In genomic region chr6:85372188-85372914, GRCh38 we compare ENCODE assay signal across 16 cellular contexts.
A peak's percentile ranks its signal among the peaks of the same experiment; 100 is the strongest.
DNase-seq lines count a peak whose midpoint lies in the region; ATAC-seq, FAIRE-seq and TF ChIP-seq lines count a peak whose summit lies in the region.
"Had no signal": no experiment of that assay in that cellular context is flagged by ENCODE, and none has a peak within 500 bp of the region (broad histone marks: within the 10 kb centered on the region; RNA-seq: fewer than 3 reads in every experiment).

No MANE protein-coding gene starts in this region.

- ATAC-seq in A549 (0 out of 6 replicates have a peak, but pooled peaks of 1 of the 2 experiments have one; percentile 28), GM18868 (IDR thresholded peaks at IDR 0.05; ENCODE audit: unreplicated experiment) (peak; percentile 48), HG03521 (IDR thresholded peaks at IDR 0.05; ENCODE audit: unreplicated experiment) (no peak), HG02623 (IDR thresholded peaks at IDR 0.05; ENCODE audit: unreplicated experiment) (no peak)
- ATAC-seq: activated T-helper 17 cell treated with anti-CD3 and anti-CD28 coated beads, Interleukin-2, amount 50 U/mL, for 72 hours had no signal

- H3K9me3 ChIP-seq in A549, result no peaks in the 10 kb centered on the region
- H3K9me3 ChIP-seq: ovary had no signal

- TF ChIP-seq EP300 in A549 (IDR thresholded peaks at IDR 0.05), result no peak

- H3K9me3 Mint-ChIP-seq in progenitor cell of endocrine pancreas (ENCODE audit: low read depth), result peaks cover 3% of the 10 kb centered on the region
- H3K9me3 Mint-ChIP-seq: activated CD4-positive, alpha-beta T cell treated with anti-CD3 and anti-CD28 coated beads, Interleukin-2, amount 10 ng/mL, durations not matched to agents 7 days and 5 days; activated T-helper 17 cell treated with anti-CD3 and anti-CD28 coated beads, Interleukin-2, amount 50 U/mL, for 72 hours; immature natural killer cell had no signal

- H3K4me1 Mint-ChIP-seq in progenitor cell of endocrine pancreas (ENCODE audit: low read depth), result no peaks in the 10 kb centered on the region
- H3K4me1 Mint-ChIP-seq: activated T-helper 17 cell treated with anti-CD3 and anti-CD28 coated beads, Interleukin-2, amount 50 U/mL, for 72 hours; immature natural killer cell; mesothelial cell of epicardium had no signal

- H3K27me3 Mint-ChIP-seq in progenitor cell of endocrine pancreas, result no peaks in the 10 kb centered on the region
- H3K27me3 Mint-ChIP-seq: activated CD4-positive, alpha-beta T cell treated with anti-CD3 and anti-CD28 coated beads, Interleukin-2, amount 10 ng/mL, durations not matched to agents 7 days and 5 days had no signal

- TF ChIP-seq CTCF in A549 (IDR thresholded peaks at IDR 0.05) (no peak), fibroblast of the aortic adventitia (IDR thresholded peaks at IDR 0.05; ENCODE audit: insufficient read depth, low read length) (peak; percentile 35), progenitor cell of endocrine pancreas (IDR thresholded peaks at IDR 0.05; ENCODE audit: unreplicated experiment) (no peak)

- no peak overlapping the region for H3K4me3 Mint-ChIP-seq in progenitor cell of endocrine pancreas (ENCODE audit: low read depth)
- H3K4me3 Mint-ChIP-seq: activated CD4-positive, alpha-beta T cell treated with anti-CD3 and anti-CD28 coated beads, Interleukin-2, amount 10 ng/mL, durations not matched to agents 7 days and 5 days; activated T-helper 17 cell treated with anti-CD3 and anti-CD28 coated beads, Interleukin-2, amount 50 U/mL, for 72 hours; immature natural killer cell; mesothelial cell of epicardium had no signal

- H3K4me3 ChIP-seq in A549 (no peak overlapping the region), fibroblast of the aortic adventitia (ENCODE audit: low read depth, low read length) (no peak overlapping the region)
- H3K4me3 ChIP-seq: ovary had no signal

- 80% methylated on average over 9 of the region's 9 CpGs for WGBS in A549 (ENCODE audit: missing lambda C conversion rate)

- FAIRE-seq in A549 (lab: Jason Lieb, UNC), result no peak

- DNase-seq in A549 (ENCODE audit: low read depth in 1 of 2, low spot score in 1 of 2) (no peak), RPMI7951 (ENCODE audit: low read depth) (peak; percentile 56), fibroblast of the aortic adventitia (ENCODE audit: low read depth) (peak; percentile 54), progenitor cell of endocrine pancreas (ENCODE audit: low spot score, unreplicated experiment) (no peak), NCI-H1436 treated with DMSO at 0.1 percent for 48 hours (lab: John Stamatoyannopoulos, UW) (no peak)
- DNase-seq: activated CD4-positive, alpha-beta T cell treated with anti-CD3 and anti-CD28 coated beads, Interleukin-2, amount 10 ng/mL, durations not matched to agents 7 days and 5 days; DMS153; immature natural killer cell; NCI-H146; ovary had no signal

- H3K4me1 ChIP-seq in A549, result no peaks in the 10 kb centered on the region

- CTCF ChIA-PET in A549 (lab: Yijun Ruan, JAX), result interaction anchor here (0.8 to 1.0 kb wide), 2 partner anchors 12 to 18 kb away, joined by 3 read pairs; no protein-coding TSS in a partner anchor

- H3K4me2 ChIP-seq in A549, result no peak overlapping the region

- no peak overlapping the region for H3K27ac ChIP-seq in A549
- H3K27ac ChIP-seq: ovary, RWPE1 had no signal

- no peak; a peak in 1 of 5 replicates for TF ChIP-seq RAD21 in A549 (conservative IDR thresholded peaks at IDR 0.05 in 1 of 2, IDR thresholded peaks at IDR 0.05 in 1 of 2)

- H3K27ac Mint-ChIP-seq in progenitor cell of endocrine pancreas, result no peak overlapping the region
- H3K27ac Mint-ChIP-seq: activated CD4-positive, alpha-beta T cell treated with anti-CD3 and anti-CD28 coated beads, Interleukin-2, amount 10 ng/mL, durations not matched to agents 7 days and 5 days; activated T-helper 17 cell treated with anti-CD3 and anti-CD28 coated beads, Interleukin-2, amount 50 U/mL, for 72 hours; immature natural killer cell; mesothelial cell of epicardium had no signal

- H3K36me3 Mint-ChIP-seq in progenitor cell of endocrine pancreas (ENCODE audit: insufficient read depth), result no peaks in the 10 kb centered on the region
- H3K36me3 Mint-ChIP-seq: immature natural killer cell, mesothelial cell of epicardium had no signal

- TF ChIP-seq POLR2A in A549 (IDR thresholded peaks at IDR 0.05; ENCODE audit: low read length), result no peak

- POLR2A ChIA-PET in A549 (lab: Yijun Ruan, JAX), result no interaction called here

TF ChIP-seq in A549, 52 proteins besides CTCF, POLR2A, EP300 and RAD21:
- no peak for TF ChIP-seq KDM5A (IDR thresholded peaks at IDR 0.05)
- TF ChIP-seq HOXB5 (CRISPR knock-in tag; IDR thresholded peaks at IDR 0.05), result 0 out of 2 replicates have a peak, but pooled peaks have one; percentile 39
- 0 out of 2 replicates have a peak, but pooled peaks have one; percentile 41 for TF ChIP-seq ATOH8 (CRISPR knock-in tag; IDR thresholded peaks at IDR 0.05; ENCODE audit: low read depth)
- no peak for TF ChIP-seq ZFP36 (IDR thresholded peaks at IDR 0.05; ENCODE audit: borderline replicate concordance, partially characterized antibody)
- 0 out of 2 replicates have a peak, but pooled peaks have one; percentile 50 for TF ChIP-seq ZNF302 (CRISPR knock-in tag; IDR thresholded peaks at IDR 0.05)
- TF ChIP-seq MAZ (IDR thresholded peaks at IDR 0.05; ENCODE audit: borderline replicate concordance, low read depth, low read length), result no peak
- no peak for TF ChIP-seq KDM1A (IDR thresholded peaks at IDR 0.05; ENCODE audit: low read depth)

Comparison
In these comparisons a context has a peak if more than half of its experiments do, and no peak if none do; other contexts are left out.
1. DNase-seq: peak in RPMI7951 (single experiment) and fibroblast of the aortic adventitia (single experiment); none in A549 (0 of 2), progenitor cell of endocrine pancreas (single experiment) and NCI-H1436 treated with DMSO at 0.1 percent for 48 hours (single experiment).